Comparison of ENCODE assay signal across 8 cellular contexts in genomic region chr16:15704545-15704987, GRCh38. TPM values are rescaled to one million over a fixed set of nuclear protein-coding genes. Genes with fewer than 3 reads are reported as not detected.
DNase-seq lines count a peak whose midpoint lies in the region; ATAC-seq, FAIRE-seq and TF ChIP-seq lines count a peak whose summit lies in the region.

No MANE protein-coding gene starts in this region.

- no peak overlapping the region for H3K4me3 Mint-ChIP-seq in GM23338

- H2AFZ ChIP-seq in GM23338 (no peak overlapping the region), H1 (ENCODE audit: low read length) (no peak overlapping the region)

- peak; percentile 95 for ATAC-seq in GM23338
- no peak for ATAC-seq in HG03342 (IDR thresholded peaks at IDR 0.05; ENCODE audit: unreplicated experiment)

- H2AK5ac ChIP-seq in H1 (ENCODE audit: low read depth, low read length), result no peak overlapping the region

- no peak overlapping the region for H3K23ac ChIP-seq in H1 (ENCODE audit: insufficient read length)

- H3K36me3 Mint-ChIP-seq in GM23338 (ENCODE audit: low read depth), result peaks cover 10% of the 10 kb centered on the region

- no peaks in the 10 kb centered on the region; the same call in 1 of the 2 replicates for H3K79me1 ChIP-seq in H1 (ENCODE audit: low read depth, low read length)

- no peak overlapping the region for H2BK12ac ChIP-seq in H1 (ENCODE audit: low read depth, low read length)

- no peaks in the 10 kb centered on the region for H3K9me3 ChIP-seq in H1 (ENCODE audit: insufficient read depth in 2 of 2, low read depth in 1 of 2, low read length in 1 of 2)

- CTCF ChIA-PET in H1 (lab: Charles Lee; ENCODE audit: partially characterized antibody), result interaction anchor here (0.7 to 4.2 kb wide), 13 partner anchors 9 to 146 kb away, joined by 3 to 28 read pairs (median 3); no protein-coding TSS in a partner anchor

- no peak overlapping the region for H3K14ac ChIP-seq in H1 (ENCODE audit: insufficient read length)

- no peak for TF ChIP-seq POLR2A in H1 (IDR thresholded peaks at IDR 0.05; ENCODE audit: control extremely low read depth in 1 of 2, low read depth in 2 of 2, low read length in 2 of 2)

- H3K4me1 ChIP-seq in GM23338 (ENCODE audit: insufficient read depth), result no peaks in the 10 kb centered on the region; the same call in 1 of the 2 replicates
- H3K4me1 ChIP-seq in H1 (replicated peaks in 1 of 4; ENCODE audit: control insufficient read depth in 3 of 4, insufficient read depth in 4 of 4, low read length in 3 of 4), result no peaks in the 10 kb centered on the region; a peak in 1 of 7 replicates

- H3K27me3 ChIP-seq in GM23338 (ENCODE audit: insufficient read depth) (no peaks in the 10 kb centered on the region), H1 (replicated peaks in 1 of 4; ENCODE audit: control insufficient read depth in 3 of 4, extremely low read depth in 1 of 4, insufficient read depth in 3 of 4, low read length in 3 of 4) (no peaks in the 10 kb centered on the region)

- H4K91ac ChIP-seq in H1 (replicated peaks; ENCODE audit: insufficient read length, low read length), result no peak overlapping the region

- WGBS in H1 (ENCODE audit: extremely low coverage in 1 of 2, insufficient coverage in 1 of 2, insufficient read length in 1 of 2, insufficient replicate concordance in 2 of 2, low coverage in 1 of 2, low lambda C conversion rate in 2 of 2, missing lambda C conversion rate in 1 of 2), 2 experiments, result 72% methylated on average over 8 of the region's 8 CpGs; no CpG with 5 or more reads in 1 of the 2 experiments

- H4K5ac ChIP-seq in H1 (ENCODE audit: insufficient read length, low read depth, low read length), result no peak overlapping the region

- H3K36me3 ChIP-seq in GM23338 (ENCODE audit: insufficient read depth) (no peaks in the 10 kb centered on the region; the same call in none of the 2 replicates), H1 (ENCODE audit: control insufficient read depth in 2 of 4, insufficient read depth in 4 of 4, low read length in 3 of 4) (peaks cover 0 to 14% (median 2%) of the 10 kb centered on the region in 4 experiments; a peak in 5 of 8 replicates)

- H3K4me1 Mint-ChIP-seq in GM23338, result no peaks in the 10 kb centered on the region; the same call in 1 of the 3 replicates

- no peak overlapping the region for H3K56ac ChIP-seq in H1 (replicated peaks; ENCODE audit: insufficient read length, low read depth, low read length)

- TF ChIP-seq CTCF in AG09309 (IDR thresholded peaks at IDR 0.05; ENCODE audit: control insufficient read depth, insufficient read depth, low read depth, low read length, missing control alignments) (peak; percentile 80), GM23338 (conservative IDR thresholded peaks at IDR 0.05; ENCODE audit: low read depth in 2 of 2) (peak; percentile 86 to 91), H1 (IDR thresholded peaks at IDR 0.05; ENCODE audit: control extremely low read depth in 1 of 3, insufficient read depth in 1 of 3, low read depth in 1 of 3, low read length in 3 of 3) (peak; percentile 66 to 85 (median 84))

- no peaks in the 10 kb centered on the region for H3K23me2 ChIP-seq in H1 (ENCODE audit: low read depth, low read length)

- H4K8ac ChIP-seq in H1 (ENCODE audit: extremely low read depth, insufficient read depth, low read length), result no peak overlapping the region

- no peak overlapping the region for H3K18ac ChIP-seq in H1 (ENCODE audit: extremely low read depth, low read length)

- POLR2A ChIA-PET in H1 (lab: Charles Lee; ENCODE audit: partially characterized antibody), result no interaction called here

- no peak overlapping the region for H2BK15ac ChIP-seq in H1 (ENCODE audit: low read length)

- H3K9me3 Mint-ChIP-seq in GM23338, result no peaks in the 10 kb centered on the region

- no peak overlapping the region for H3K9ac ChIP-seq in H1 (replicated peaks in 1 of 4; ENCODE audit: extremely low read depth in 1 of 4, low read depth in 3 of 4, low read length in 3 of 4)

- no peak overlapping the region for H2BK5ac ChIP-seq in H1 (ENCODE audit: low read depth, low read length)

- TF ChIP-seq RAD21 in H1 (IDR thresholded peaks at IDR 0.05 in 1 of 2, conservative IDR thresholded peaks at IDR 0.05 in 1 of 2; ENCODE audit: low read depth in 2 of 2, low read length in 2 of 2), result peak; percentile 73 to 75

- H3K79me2 ChIP-seq in GM23338 (replicated peaks; ENCODE audit: insufficient read depth) (no peaks in the 10 kb centered on the region), H1 (ENCODE audit: control insufficient read depth in 1 of 2, insufficient read depth in 2 of 2, low read length in 2 of 2) (no peaks in the 10 kb centered on the region)

- H3K4me3 ChIP-seq in AG09309 (ENCODE audit: control insufficient read depth, low read depth, low read length) (no peak overlapping the region), GM23338 (no peak overlapping the region), H1 (ENCODE audit: extremely low read depth in 1 of 4, insufficient read depth in 2 of 4, low read depth in 3 of 4, low read length in 4 of 4) (no peak overlapping the region)

- no peak overlapping the region for H2BK120ac ChIP-seq in H1 (replicated peaks; ENCODE audit: low read depth, low read length)

- peaks cover 6% of the 10 kb centered on the region for H3K27me3 Mint-ChIP-seq in GM23338 (ENCODE audit: insufficient read depth, low read depth, poor library complexity)

- H3K9me2 ChIP-seq in GM23338 (ENCODE audit: insufficient read depth), result no peaks in the 10 kb centered on the region

- H3K4ac ChIP-seq in H1 (replicated peaks; ENCODE audit: insufficient read length, low read depth, low read length), result no peak overlapping the region

- H3K4me2 ChIP-seq in GM23338, result no peak overlapping the region
- no peak overlapping the region for H3K4me2 ChIP-seq in H1 (ENCODE audit: insufficient read depth in 1 of 2, low read depth in 2 of 2, low read length in 2 of 2)

- H3K27ac ChIP-seq in GM23338 (ENCODE audit: low read depth) (no peak overlapping the region), H1 (ENCODE audit: low read depth, low read length) (no peak overlapping the region)

- no peaks in the 10 kb centered on the region for H3F3A ChIP-seq in GM23338 (replicated peaks; ENCODE audit: low read depth)

- DNase-seq in AG09309 (ENCODE audit: low read depth) (peak; percentile 37), GM23338 (ENCODE audit: low spot score) (peak; percentile 86), NCI-H82 (lab: John Stamatoyannopoulos, UW) (peak; percentile 78), H1 (ENCODE audit: low read depth in 1 of 2, low spot score in 2 of 2) (peak; percentile 33 to 92), middle frontal gyrus (ENCODE audit: extremely low spot score, low spot score) (peak; percentile 43)
- DNase-seq in activated CD8-positive, alpha-beta memory T cell treated with anti-CD3 and anti-CD28 coated beads for 24 hours, result peak; percentile 90
- peak; percentile 61 for DNase-seq in stimulated activated CD8-positive, alpha-beta memory T cell treated with anti-CD3 and anti-CD28 coated beads, Interleukin-4, amount 100 ng/mL, for 24 hours (ENCODE audit: low read depth)

- no peak for TF ChIP-seq EP300 in H1 (IDR thresholded peaks at IDR 0.05; ENCODE audit: borderline replicate concordance in 1 of 2, low read depth in 2 of 2, low read length in 2 of 2)

- H3K27ac Mint-ChIP-seq in GM23338, result no peak overlapping the region

- peak; percentile 81 for FAIRE-seq in H1 (lab: Jason Lieb, UNC)

- no peaks in the 10 kb centered on the region for H4K20me1 ChIP-seq in GM23338 (replicated peaks; ENCODE audit: insufficient read depth)
- no peaks in the 10 kb centered on the region for H4K20me1 ChIP-seq in H1 (replicated peaks in 1 of 2; ENCODE audit: control insufficient read depth in 1 of 2, insufficient read depth in 2 of 2, low read length in 2 of 2)

- no peak overlapping the region for H2BK20ac ChIP-seq in H1 (ENCODE audit: low read length)

TF ChIP-seq in GM23338, 12 proteins besides CTCF, POLR2A, EP300 and RAD21 (continues in another document):
- no peak for TF ChIP-seq ETS1 (IDR thresholded peaks at IDR 0.05)
- no peak for TF ChIP-seq ZNF114 (CRISPR knock-in tag; IDR thresholded peaks at IDR 0.05)
- TF ChIP-seq EZH2 (IDR thresholded peaks at IDR 0.05; ENCODE audit: low read depth, unreplicated experiment), result no peak
- TF ChIP-seq STAT1 (IDR thresholded peaks at IDR 0.05; ENCODE audit: unreplicated experiment), result no peak

TF ChIP-seq in H1, 55 proteins besides CTCF, POLR2A, EP300 and RAD21:
- TF ChIP-seq BACH1 (IDR thresholded peaks at IDR 0.05; ENCODE audit: low read length) (peak; percentile 56), BRCA1 (IDR thresholded peaks at IDR 0.05; ENCODE audit: low read depth, low read length) (no peak), TEAD4 (IDR thresholded peaks at IDR 0.05; ENCODE audit: low read depth, low read length) (peak; percentile 76; the same call in 1 of the 2 replicates)

RNA-seq across cellular contexts. Expression of gene NDE1, which starts 54.5 kb away (rescaled TPM):
- 22.9 and 28.7 TPM in 2 replicates for total RNA-seq in GM23338 (2014; rRNA removed; shearing (Covaris generic))
- polyA plus RNA-seq in GM23338 (2016; fragmentation: Nextera tagmentation; extraction: Ambion mirVana), result 11.1 and 13.0 TPM in 2 replicates
- 41.3 and 43.5 TPM in 2 replicates for total RNA-seq in H1 (2021; fragmentation: NEBNext Ultra II Directional; extraction: Animal tissue kit (Norgen Biotek cat#: 25700))
- 13.3 and 15.0 TPM in 2 replicates for polyA plus RNA-seq in H1 (2011; rRNA removed)
- polyA plus RNA-seq in H1 (2011; cell fraction: cytosol; rRNA removed), result 14.3 TPM
- polyA plus RNA-seq in H1 (2011; cell fraction: nucleus; rRNA removed), result 11.1 TPM
- polyA plus RNA-seq in H1 (2012, experiment 1 of 2), result 19.7 to 21.0 TPM (median 20.5 TPM) in 4 replicates
- polyA plus RNA-seq in H1 (2012, experiment 2 of 2), result 12.2 TPM
- 16.8 TPM for polyA plus RNA-seq in H1 (2013, experiment 1 of 2)
- 15.5 TPM for polyA plus RNA-seq in H1 (2013, experiment 2 of 2)
- polyA minus RNA-seq in H1 (2011; rRNA and poly(A)+ RNA removed), result 10.4 and 14.4 TPM in 2 replicates
- 18.9 TPM for polyA minus RNA-seq in H1 (2011; cell fraction: cytosol; rRNA and poly(A)+ RNA removed)
- polyA minus RNA-seq in H1 (2011; cell fraction: nucleus; rRNA and poly(A)+ RNA removed), result 14.2 TPM

Comparison
In these comparisons a context has a peak if more than half of its experiments do, and no peak if none do; other contexts are left out.
1. DNase-seq: peak in every context shown above with its lines; median percentile 90 in activated CD8-positive, alpha-beta memory T cell treated with anti-CD3 and anti-CD28 coated beads for 24 hours; 86 in GM23338; 78 in NCI-H82; 62 in H1; 61 in stimulated activated CD8-positive, alpha-beta memory T cell treated with anti-CD3 and anti-CD28 coated beads, Interleukin-4, amount 100 ng/mL, for 24 hours; 43 in middle frontal gyrus; 37 in AG09309.